Comparison of ENCODE assay signal across 8 cellular contexts in genomic region chr17:49414622-49415350, GRCh38. TPM values are rescaled to one million over a fixed set of nuclear protein-coding genes. Genes with fewer than 3 reads are reported as not detected.
A peak's percentile ranks its signal among the peaks of the same experiment; 100 is the strongest.
DNase-seq lines count a peak whose midpoint lies in the region; ATAC-seq and TF ChIP-seq lines count a peak whose summit lies in the region.

Gene PHB1, minus strand, starts transcription at chr17:49414882. Its CDS starts 1,618 bp downstream, at chr17:49413264.

- H3K27ac ChIP-seq in cardiac muscle cell (peak within 1 kb of the TSS; percentile 62), trophoblast cell (ENCODE audit: low read depth, low read length) (no peak within 1 kb of the TSS), transverse colon (peak within 1 kb of the TSS; percentile 67 to 86 (median 78))

- H3K9me3 Mint-ChIP-seq in activated naive CD8-positive, alpha-beta T cell treated with anti-CD3 and anti-CD28 coated beads, Interleukin-2, amount 50 U/mL, for 24 hours: no peaks in the 10 kb centered on the region

- ATAC-seq in HG02763 (IDR thresholded peaks at IDR 0.05; ENCODE audit: unreplicated experiment): peak; percentile 99
- peak; percentile 100 for ATAC-seq in activated naive CD8-positive, alpha-beta T cell treated with anti-CD3 and anti-CD28 coated beads, Interleukin-2, amount 50 U/mL, for 24 hours

- H3K23ac ChIP-seq in trophoblast cell (ENCODE audit: low read length): no peak within 1 kb of the TSS

- peak within 1 kb of the TSS; percentile 44 for H3K18ac ChIP-seq in trophoblast cell (ENCODE audit: low read length)

- H3K14ac ChIP-seq in trophoblast cell (ENCODE audit: low read length): peak within 1 kb of the TSS; percentile 31

- WGBS in trophoblast cell (ENCODE audit: extremely low coverage, insufficient coverage, insufficient read length): no CpG with 5 or more reads among the region's 30 CpGs
- 0% methylated on average over 3 to 30 of the region's 30 CpGs for WGBS in transverse colon (ENCODE audit: low coverage in 1 of 2), 2 donors

- H3K27me3 ChIP-seq in cardiac muscle cell (no peaks in the 10 kb centered on the region), trophoblast cell (ENCODE audit: insufficient read depth, low read length) (no peaks in the 10 kb centered on the region), transverse colon (no peaks in the 10 kb centered on the region)

- H2AK5ac ChIP-seq in trophoblast cell (ENCODE audit: low read length): no peak within 1 kb of the TSS

- H3K36me3 Mint-ChIP-seq in activated naive CD8-positive, alpha-beta T cell treated with anti-CD3 and anti-CD28 coated beads, Interleukin-2, amount 50 U/mL, for 24 hours (ENCODE audit: low read depth): peaks cover 28% of the 10 kb centered on the region

- no peak within 1 kb of the TSS for H2BK12ac ChIP-seq in trophoblast cell (ENCODE audit: low read length)

- H3K4me3 Mint-ChIP-seq in activated naive CD8-positive, alpha-beta T cell treated with anti-CD3 and anti-CD28 coated beads, Interleukin-2, amount 50 U/mL, for 24 hours: peak within 1 kb of the TSS; percentile 98

- H3K4me1 ChIP-seq in cardiac muscle cell (ENCODE audit: low read depth): peaks cover 4% of the 10 kb centered on the region
- H3K4me1 ChIP-seq in trophoblast cell (ENCODE audit: control insufficient read depth in 1 of 2, insufficient read depth in 2 of 2, low read length in 2 of 2): peaks cover 2 to 4% of the 10 kb centered on the region in 2 experiments
- peaks cover 9 to 21% (median 14%) of the 10 kb centered on the region in 4 donors for H3K4me1 ChIP-seq in transverse colon

- H3K9ac ChIP-seq in trophoblast cell (ENCODE audit: low read length): peak within 1 kb of the TSS; percentile 75

- no peaks in the 10 kb centered on the region for H3K27me3 Mint-ChIP-seq in activated naive CD8-positive, alpha-beta T cell treated with anti-CD3 and anti-CD28 coated beads, Interleukin-2, amount 50 U/mL, for 24 hours

- peaks cover 16% of the 10 kb centered on the region for H3K36me3 ChIP-seq in cardiac muscle cell
- H3K36me3 ChIP-seq in trophoblast cell (ENCODE audit: control insufficient read depth in 1 of 2, insufficient read depth in 2 of 2, low read length in 2 of 2): peaks cover 11 to 28% of the 10 kb centered on the region in 2 experiments
- peaks cover 0 to 28% (median 14%) of the 10 kb centered on the region in 4 donors for H3K36me3 ChIP-seq in transverse colon

- peak within 1 kb of the TSS; percentile 71 for H4K12ac ChIP-seq in trophoblast cell (ENCODE audit: low read depth, low read length)

- no peak within 1 kb of the TSS for H2BK120ac ChIP-seq in trophoblast cell (ENCODE audit: insufficient read depth, low read length, poor library complexity)

- H2AFZ ChIP-seq in trophoblast cell (ENCODE audit: insufficient read depth, low read length, poor library complexity): peak within 1 kb of the TSS; percentile 64

- peaks cover 2% of the 10 kb centered on the region for H3K79me2 ChIP-seq in trophoblast cell (ENCODE audit: control insufficient read depth, insufficient read depth, low read length, poor library complexity)

- peak within 1 kb of the TSS; percentile 98 for H3K4me3 ChIP-seq in GM12865 (ENCODE audit: low read depth, low read length)
- peak within 1 kb of the TSS; percentile 97 for H3K4me3 ChIP-seq in cardiac muscle cell
- peak within 1 kb of the TSS; percentile 88 for H3K4me3 ChIP-seq in trophoblast cell (ENCODE audit: low read depth, low read length)
- peak within 1 kb of the TSS; percentile 64 to 92 (median 84) for H3K4me3 ChIP-seq in transverse colon

- H3K79me1 ChIP-seq in trophoblast cell (ENCODE audit: low read length): no peaks in the 10 kb centered on the region

- no peak for TF ChIP-seq CTCF in GM12865 (IDR thresholded peaks at IDR 0.05; ENCODE audit: insufficient read depth, low read depth, low read length, missing control alignments)
- no peak for TF ChIP-seq CTCF in cardiac muscle cell (IDR thresholded peaks at IDR 0.05; ENCODE audit: low read depth, low read length)
- TF ChIP-seq CTCF in transverse colon (IDR thresholded peaks at IDR 0.05): no peak

- peak; percentile 78 for TF ChIP-seq POLR2A in transverse colon (IDR thresholded peaks at IDR 0.05)

- H3K27ac Mint-ChIP-seq in activated naive CD8-positive, alpha-beta T cell treated with anti-CD3 and anti-CD28 coated beads, Interleukin-2, amount 50 U/mL, for 24 hours: peak within 1 kb of the TSS; percentile 91

- H3K4me1 Mint-ChIP-seq in activated naive CD8-positive, alpha-beta T cell treated with anti-CD3 and anti-CD28 coated beads, Interleukin-2, amount 50 U/mL, for 24 hours: peaks cover 31% of the 10 kb centered on the region

- H3K4ac ChIP-seq in trophoblast cell (ENCODE audit: low read depth, low read length): peak within 1 kb of the TSS; percentile 34

- H3K9me3 ChIP-seq in cardiac muscle cell (ENCODE audit: low read depth) (no peaks in the 10 kb centered on the region), trophoblast cell (ENCODE audit: insufficient read depth, low read depth, low read length) (peaks cover 2% of the 10 kb centered on the region), transverse colon (no peaks in the 10 kb centered on the region)

- in situ Hi-C loops in transverse colon (cut with MboI; ENCODE audit: low pct_ligation_motif_present in 1 of 4, low pct_unique_long_range_greater_than_20kb in 1 of 4, low sequenced_read_pairs in 3 of 4): loop anchor here in 1 of 4 donors (25.0 kb wide), 1 partner anchor 298 kb away; the partner anchor contains the start of gene SLC35B1

- peak within 1 kb of the TSS; percentile 84 for H3K4me2 ChIP-seq in trophoblast cell (ENCODE audit: low read length)

- DNase-seq in GM12865 (ENCODE audit: low read depth) (peak; percentile 98), NCI-H1417 treated with DMSO at 0.1 percent for 48 hours (lab: John Stamatoyannopoulos, UW) (peak; percentile 96), SW480 (ENCODE audit: low spot score) (peak; percentile 99), cardiac muscle cell (ENCODE audit: low read depth in 1 of 2, low spot score in 1 of 2) (peak; percentile 98 to 99), trophoblast cell (peak; percentile 99 to 100), transverse colon (peak; percentile 97)
- peak; percentile 91 for DNase-seq in activated naive CD8-positive, alpha-beta T cell treated with anti-CD3 and anti-CD28 coated beads, Interleukin-2, amount 50 U/mL, for 24 hours

- no peak for TF ChIP-seq EP300 in transverse colon (IDR thresholded peaks at IDR 0.05; ENCODE audit: low read depth)

- peak within 1 kb of the TSS; percentile 90 for H4K8ac ChIP-seq in trophoblast cell (ENCODE audit: low read depth, low read length)

- peak within 1 kb of the TSS; percentile 46 for H4K91ac ChIP-seq in trophoblast cell (ENCODE audit: low read depth, low read length)

- H2BK5ac ChIP-seq in trophoblast cell (ENCODE audit: low read depth, low read length, poor library complexity): no peak within 1 kb of the TSS

- intact Hi-C loops in transverse colon (cut with DNase I; ENCODE audit: low total_unique reads): no loop called here

RNA-seq across cellular contexts. Expression of gene PHB1, which starts in this region (rescaled TPM):
- 134 and 215 TPM in 2 replicates for total RNA-seq in cardiac muscle cell
- 252 and 337 TPM in 2 replicates for polyA plus RNA-seq in cardiac muscle cell
- 87.0 and 88.6 TPM in 2 replicates for polyA plus RNA-seq in trophoblast cell (2013)
- 100 to 1,000 TPM in 1 of 4 donors, 10 to 100 TPM in 3; 40.8 to 114 (median 74.4) TPM for total RNA-seq in transverse colon
